Comparison of ENCODE assay signal across 12 cellular contexts in the genomic region with DNA sequence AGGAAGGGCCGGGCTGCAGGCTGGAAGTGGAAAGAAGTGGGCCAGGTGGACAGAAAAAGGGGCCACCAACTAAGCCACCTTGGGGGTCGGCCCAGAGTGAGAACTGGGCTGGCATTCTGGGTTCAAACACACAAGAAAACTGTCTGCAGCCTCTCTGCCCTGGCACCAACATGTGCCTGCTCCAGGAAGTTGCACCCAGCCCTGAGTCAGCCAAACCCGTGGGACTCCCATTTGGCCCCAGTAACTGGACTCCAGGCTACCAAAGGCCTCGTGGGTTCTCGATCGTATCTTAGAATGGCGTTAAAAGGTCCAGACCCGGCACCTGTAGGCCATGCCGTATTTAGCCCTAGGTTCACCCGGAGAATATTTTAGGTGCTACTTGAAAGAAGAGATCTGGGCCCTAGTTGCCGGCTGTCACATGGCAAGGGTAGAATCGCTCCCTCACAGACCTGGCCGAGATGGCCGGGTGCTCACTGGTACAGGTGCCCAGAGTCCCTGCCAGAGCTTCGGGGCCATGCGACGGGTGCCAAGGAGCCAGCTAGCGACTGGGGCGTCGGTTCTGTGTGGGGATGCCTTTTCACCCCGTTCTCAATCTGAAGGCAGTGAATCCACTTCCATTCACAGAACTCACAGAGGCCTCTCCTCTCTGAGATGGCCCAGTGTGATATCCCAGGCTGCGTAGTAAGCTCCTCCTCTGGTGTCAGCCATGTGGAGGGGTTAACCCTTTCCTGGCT.
DNase-seq lines count a peak whose midpoint lies in the region; ATAC-seq, FAIRE-seq and TF ChIP-seq lines count a peak whose summit lies in the region.
"Had no signal": no experiment of that assay in that cellular context is flagged by ENCODE, and none has a peak within 500 bp of the region (broad histone marks: within the 10 kb centered on the region; RNA-seq: fewer than 3 reads in every experiment).

No MANE protein-coding gene starts in this region.

- H3K4me1 ChIP-seq in right cardiac atrium (ENCODE audit: control insufficient read depth, insufficient read depth, low read length) (peaks cover 5% of the 10 kb centered on the region), thoracic aorta (ENCODE audit: control insufficient read depth in 1 of 2, low read depth in 2 of 2) (peaks cover 16 to 67% of the 10 kb centered on the region in 2 donors)

- WGBS in right cardiac atrium: 58% methylated on average over 22 of the region's 22 CpGs

- H3K4me3 ChIP-seq in right cardiac atrium (ENCODE audit: low read length) (no peak overlapping the region), thoracic aorta (peak overlapping the region; percentile 41)
- H3K4me3 ChIP-seq: ovary had no signal

- FAIRE-seq in GM19239 (lab: Jason Lieb, UNC): no peak
- FAIRE-seq: GM12892 had no signal

- ATAC-seq in right cardiac atrium: peak; percentile 49 to 52
- no peak for ATAC-seq in thoracic aorta (ENCODE audit: insufficient number of reproducible peaks, low FRiP score, low read depth)
- no peak for ATAC-seq in GM18502 (IDR thresholded peaks at IDR 0.05; ENCODE audit: poor library complexity, unreplicated experiment)
- ATAC-seq: stimulated activated memory B cell treated with anti-CD40 and anti-IgM and Interleukin-4, amounts not matched to agents 10 μg/mL and 1 μg/mL and 100 μg/mL, for 72 hours had no signal

- intact Hi-C loops in right cardiac atrium (cut with DNase I): loop anchor here in 1 of 4 donors (10.0 kb wide), 1 partner anchor 107 kb away; no protein-coding TSS in a partner anchor

- no peaks in the 10 kb centered on the region for H3K9me3 ChIP-seq in right cardiac atrium (ENCODE audit: control insufficient read depth, low read length)
- H3K9me3 ChIP-seq in thoracic aorta: no peaks in the 10 kb centered on the region
- H3K9me3 ChIP-seq: ovary had no signal

- H3K27ac ChIP-seq in right cardiac atrium (ENCODE audit: low read length) (peak overlapping the region; percentile 47), thoracic aorta (peak overlapping the region; percentile 36 to 57)
- H3K27ac ChIP-seq: ovary had no signal

- no peak for TF ChIP-seq CTCF in thoracic aorta (IDR thresholded peaks at IDR 0.05)

- no peaks in the 10 kb centered on the region for H3K36me3 ChIP-seq in thoracic aorta
- H3K36me3 ChIP-seq: ovary had no signal

- no peaks in the 10 kb centered on the region for H3K27me3 ChIP-seq in right cardiac atrium (ENCODE audit: control insufficient read depth, insufficient read depth)
- H3K27me3 ChIP-seq in thoracic aorta (replicated peaks; ENCODE audit: insufficient read depth): no peaks in the 10 kb centered on the region
- H3K27me3 ChIP-seq: ovary had no signal

- peak; percentile 25 for DNase-seq in HT-29 (ENCODE audit: low spot score)
- DNase-seq in amniotic epithelial cell (ENCODE audit: low read depth): peak; percentile 27
- peak; percentile 48 to 69 (median 53) for DNase-seq in right cardiac atrium
- no peak for DNase-seq in thoracic aorta (ENCODE audit: low spot score)
- no peak for DNase-seq in GM19239 (ENCODE audit: insufficient read length, low spot score)
- DNase-seq in NCI-H69 (lab: John Stamatoyannopoulos, UW): no peak
- no peak for DNase-seq in HuH-7 (ENCODE audit: low spot score)
- DNase-seq: Kasumi-1, ovary had no signal

Comparison
In these comparisons a context has a peak if more than half of its experiments do, and no peak if none do; other contexts are left out.
1. DNase-seq: peak in HT-29 (single experiment), amniotic epithelial cell (single experiment) and right cardiac atrium (3 of 3); none in thoracic aorta (single experiment), GM19239 (single experiment), NCI-H69 (single experiment) and HuH-7 (single experiment).
2. ATAC-seq: peak in right cardiac atrium (2 of 2); none in thoracic aorta (single experiment) and GM18502 (single experiment).